Comparison of ENCODE assay signal across 12 cellular contexts in the genomic region with DNA sequence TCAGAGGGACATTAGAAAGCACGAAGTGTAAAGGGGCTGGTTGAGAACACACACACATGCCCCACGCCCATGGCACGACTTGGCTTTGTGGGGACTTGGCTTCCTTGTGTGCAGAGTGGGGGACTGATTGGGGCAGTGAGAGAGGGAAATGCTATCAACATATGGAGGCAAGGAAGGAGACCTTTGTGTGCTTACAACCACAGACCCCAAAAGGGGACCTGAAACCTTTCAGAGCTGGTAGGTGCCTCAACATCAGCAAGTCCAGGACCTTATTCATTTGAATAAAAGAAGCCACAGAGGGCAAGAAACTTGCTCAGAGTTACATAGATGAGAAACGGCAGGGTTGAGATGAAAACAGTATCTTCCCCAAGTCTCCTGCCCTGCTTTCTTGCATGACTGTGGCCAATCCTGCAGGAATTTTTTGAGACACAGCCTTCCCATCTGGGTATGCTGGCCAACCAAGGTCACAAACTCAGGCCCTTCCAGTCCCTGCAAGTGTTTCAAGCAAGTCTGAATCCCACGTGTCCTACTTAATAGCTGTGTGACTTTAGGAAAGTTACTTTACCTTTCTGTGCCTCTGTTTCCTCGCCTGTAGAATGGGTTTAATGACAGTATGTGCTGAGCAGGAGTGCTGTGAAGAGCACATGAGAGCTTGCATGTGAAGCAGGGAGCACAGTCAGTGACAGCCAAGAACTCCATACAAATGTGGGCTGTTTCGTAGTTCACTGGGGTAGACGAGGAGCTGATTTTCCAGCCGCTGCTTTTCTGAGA. TPM values are rescaled to one million over a fixed set of nuclear protein-coding genes. Genes with fewer than 3 reads are reported as not detected.
DNase-seq lines count a peak whose midpoint lies in the region; ATAC-seq and TF ChIP-seq lines count a peak whose summit lies in the region.
"Had no signal": no experiment of that assay in that cellular context is flagged by ENCODE, and none has a peak within 500 bp of the region (broad histone marks: within the 10 kb centered on the region; RNA-seq: fewer than 3 reads in every experiment).

No MANE protein-coding gene starts in this region.

- intact Hi-C loops in vagina (cut with DNase I) (no loop called here), posterior vena cava (cut with DNase I) (no loop called here)

- no peaks in the 10 kb centered on the region for H3K9me3 ChIP-seq in vagina

- no peak overlapping the region for H3K27ac ChIP-seq in vagina

- TF ChIP-seq CTCF in vagina (IDR thresholded peaks at IDR 0.05) = no peak

- no peaks in the 10 kb centered on the region for H3K36me3 ChIP-seq in vagina

- ATAC-seq in HG02571 (IDR thresholded peaks at IDR 0.05; ENCODE audit: unreplicated experiment) (peak; percentile 97), HG03378 (IDR thresholded peaks at IDR 0.05; ENCODE audit: unreplicated experiment) (peak; percentile 97)

- no peaks in the 10 kb centered on the region for H3K4me1 ChIP-seq in vagina

- DNase-seq in NOMO-1 treated with DMSO at 0.1 percent for 48 hours (lab: John Stamatoyannopoulos, UW; ENCODE audit: unreplicated experiment) (peak; percentile 36), NOMO-1 treated with dmso at 0.1 percent for 144 hours (lab: John Stamatoyannopoulos, UW; ENCODE audit: unreplicated experiment) (no peak), vagina (ENCODE audit: extremely low spot score in 2 of 2) (peak; percentile 37 to 64), NCI-H2029 treated with DMSO at 0.1 percent for 48 hours (lab: John Stamatoyannopoulos, UW) (no peak), posterior vena cava (ENCODE audit: low spot score) (no peak), NCI-H1694 treated with DMSO at 0.1 percent for 48 hours (lab: John Stamatoyannopoulos, UW) (no peak)
- DNase-seq: activated CD8-positive, alpha-beta memory T cell treated with anti-CD3 and anti-CD28 coated beads, Interleukin-2, amount 50 U/mL, for 48 hours; stimulated activated CD4-positive, alpha-beta T cell treated with anti-CD3 and anti-CD28 coated beads, Interleukin-1b, Interleukin-23, amount 100 ng/mL, for 48 hours had no signal

- TF ChIP-seq POLR2A in vagina (IDR thresholded peaks at IDR 0.05) = no peak

- peaks cover 3% of the 10 kb centered on the region for H3K27me3 ChIP-seq in vagina

- H3K4me3 ChIP-seq in vagina = no peak overlapping the region

RNA-seq across cellular contexts. Expression of gene C16orf78, which starts 26.2 kb away (rescaled TPM):
- total RNA-seq in vagina (not detected), posterior vena cava (not detected)
- total RNA-seq: neural crest cell, temporal lobe had no signal

Comparison
In these comparisons a context has a peak if more than half of its experiments do, and no peak if none do; other contexts are left out.
1. DNase-seq: peak in NOMO-1 treated with DMSO at 0.1 percent for 48 hours (single experiment) and vagina (2 of 2); none in NOMO-1 treated with dmso at 0.1 percent for 144 hours (single experiment), NCI-H2029 treated with DMSO at 0.1 percent for 48 hours (single experiment), posterior vena cava (single experiment) and NCI-H1694 treated with DMSO at 0.1 percent for 48 hours (single experiment).